In the genomic region with DNA sequence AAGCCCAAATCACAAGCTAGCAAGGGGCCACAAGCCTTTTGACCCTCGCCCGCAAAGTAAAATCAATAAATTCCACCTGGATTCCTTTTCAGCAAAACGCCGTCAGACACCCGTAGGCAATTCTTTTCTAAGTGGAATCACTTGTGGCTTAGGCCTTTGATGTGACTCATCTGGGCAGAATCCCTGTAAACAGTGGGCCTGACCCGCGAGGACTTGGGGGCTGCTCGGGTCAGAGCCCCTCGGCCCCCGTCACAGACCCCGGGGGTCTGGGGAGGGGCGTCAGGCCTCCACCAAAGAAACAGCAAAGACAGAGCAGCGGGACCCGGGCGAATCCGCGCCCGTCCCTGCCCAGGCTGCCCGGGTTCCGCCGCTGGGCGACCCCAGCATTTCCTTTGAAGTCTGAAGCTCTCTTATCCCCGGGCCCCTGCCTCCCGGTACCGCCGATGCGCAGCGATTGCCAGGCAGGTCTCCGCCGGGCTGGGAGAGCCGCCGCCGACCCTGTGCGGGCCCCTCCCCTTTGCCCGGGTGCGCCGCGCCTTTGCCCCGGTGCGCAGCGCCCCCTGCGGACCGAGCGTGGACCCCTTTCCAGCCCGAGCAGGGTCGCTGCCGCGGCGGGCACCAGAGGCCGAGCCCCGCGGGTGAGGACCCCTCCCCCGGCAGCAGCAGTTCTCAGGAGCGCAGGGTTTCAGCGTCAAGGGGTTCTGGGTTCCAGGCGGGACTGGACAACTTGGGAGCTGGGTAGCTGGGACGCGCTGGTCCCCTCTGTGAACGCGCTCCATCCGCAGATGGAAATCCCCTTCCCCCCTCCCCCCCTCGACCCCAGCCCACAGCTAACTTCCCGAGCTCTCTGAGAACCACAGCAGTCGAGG, we compare ENCODE assay signal across 8 cellular contexts.
DNase-seq lines count a peak whose midpoint lies in the region; TF ChIP-seq lines count a peak whose summit lies in the region.

No MANE protein-coding gene starts in this region.

- peak; percentile 58 for TF ChIP-seq CTCF in AG04450 (IDR thresholded peaks at IDR 0.05; ENCODE audit: low read depth, low read length)
- peak; percentile 14 to 64 for TF ChIP-seq CTCF in right atrium auricular region (IDR thresholded peaks at IDR 0.05)

- CTCF ChIA-PET in AG04450 (lab: Charles Lee): interaction anchor here (0.6 to 1.9 kb wide), 8 partner anchors 11 to 227 kb away, joined by 3 to 16 read pairs (median 4); no protein-coding TSS in a partner anchor

- H3K4me1 ChIP-seq in HUES6 (ENCODE audit: control insufficient read depth, insufficient read depth, low read length) (peaks cover 22% of the 10 kb centered on the region), right atrium auricular region (peaks cover 0 to 12% of the 10 kb centered on the region in 2 donors)

- H3K36me3 ChIP-seq in HUES6 (ENCODE audit: control insufficient read depth, insufficient read depth, low read length) (no peaks in the 10 kb centered on the region), right atrium auricular region (no peaks in the 10 kb centered on the region)

- H3K27ac ChIP-seq in AG04450 (ENCODE audit: low read depth, low read length) (no peak overlapping the region), HUES6 (ENCODE audit: low read depth, low read length) (no peak overlapping the region), right atrium auricular region (no peak overlapping the region), caudate nucleus (ENCODE audit: low read depth, low read length) (no peak overlapping the region)

- peaks cover 9% of the 10 kb centered on the region; the same call in 1 of the 2 replicates for H3K9me3 ChIP-seq in AG04450 (ENCODE audit: control insufficient read depth, insufficient read depth, low read length)
- H3K9me3 ChIP-seq in HUES6 (ENCODE audit: control insufficient read depth, insufficient read depth, low read depth, low read length): peaks cover 5% of the 10 kb centered on the region; the same call in 1 of the 2 replicates
- H3K9me3 ChIP-seq in right atrium auricular region: no peaks in the 10 kb centered on the region

- peak overlapping the region; percentile 64 for H3K9ac ChIP-seq in HUES6 (ENCODE audit: low read length)

- POLR2A ChIA-PET in AG04450 (lab: Yijun Ruan, JAX): no interaction called here

- H3K4me3 ChIP-seq in AG04450 (ENCODE audit: low read depth, low read length) (peak overlapping the region; percentile 38), HUES6 (ENCODE audit: low read depth, low read length) (peak overlapping the region; percentile 69), right atrium auricular region (peak overlapping the region; percentile 9 to 30)

- DNase-seq in AG04450 (ENCODE audit: low read depth, low spot score) (no peak), right atrium auricular region (ENCODE audit: low spot score) (no peak), MV-4-11 (lab: John Stamatoyannopoulos, UW) (no peak), Ammon's horn (ENCODE audit: low spot score) (no peak), caudate nucleus (lab: John Stamatoyannopoulos, UW) (no peak)
- peak; percentile 67 to 72 for DNase-seq in activated T-cell treated with anti-CD3 and anti-CD28 coated beads, Interleukin-2, amount 50 U/mL, for 48 hours
- DNase-seq in stimulated activated CD4-positive, alpha-beta T cell treated with anti-CD3 and anti-CD28 coated beads, Interleukin-1b, Interleukin-23, amount 100 ng/mL, for 4 hours (ENCODE audit: low read depth in 2 of 2): peak; percentile 44 to 59

- no peaks in the 10 kb centered on the region for H3K27me3 ChIP-seq in AG04450 (ENCODE audit: control insufficient read depth, insufficient read depth, low read length)
- H3K27me3 ChIP-seq in HUES6 (ENCODE audit: control insufficient read depth, insufficient read depth, low read length): peaks cover 17% of the 10 kb centered on the region
- H3K27me3 ChIP-seq in right atrium auricular region: no peaks in the 10 kb centered on the region

Comparison
In these comparisons a context has a peak if more than half of its experiments do, and no peak if none do; other contexts are left out.
1. DNase-seq: peak in activated T-cell treated with anti-CD3 and anti-CD28 coated beads, Interleukin-2, amount 50 U/mL, for 48 hours (2 of 2) and stimulated activated CD4-positive, alpha-beta T cell treated with anti-CD3 and anti-CD28 coated beads, Interleukin-1b, Interleukin-23, amount 100 ng/mL, for 4 hours (2 of 2); none in AG04450 (single experiment), right atrium auricular region (single experiment), MV-4-11 (single experiment), Ammon's horn (single experiment) and caudate nucleus (0 of 61).
2. Peak in every context shown above with its lines, with median percentiles within 50 percentile points of each other: H3K4me3 ChIP-seq.